11 cellular contexts compared by ENCODE assay signal in genomic region chr21:22575165-22575584, GRCh38.
DNase-seq lines count a peak whose midpoint lies in the region; ATAC-seq, FAIRE-seq and TF ChIP-seq lines count a peak whose summit lies in the region.
"Had no signal": no experiment of that assay in that cellular context is flagged by ENCODE, and none has a peak within 500 bp of the region (broad histone marks: within the 10 kb centered on the region; RNA-seq: fewer than 3 reads in every experiment).

No MANE protein-coding gene starts in this region.

- DNase-seq in DMS53 (lab: John Stamatoyannopoulos, UW) (peak; percentile 16), DMS53 treated with DMSO at 0.1 percent for 48 hours (lab: John Stamatoyannopoulos, UW; ENCODE audit: unreplicated experiment) (no peak), NCI-H345 treated with DMSO at 0.1 percent for 48 hours (lab: John Stamatoyannopoulos, UW; ENCODE audit: unreplicated experiment) (peak; percentile 43), astrocyte (ENCODE audit: low read depth) (no peak), retinal pigment epithelial cell (ENCODE audit: low read depth) (peak; percentile 75), GM23248 (no peak)
- DNase-seq: activated gamma-delta T cell treated with Interleukin-2 at 50 U/mL for 16 hours had no signal

- in situ Hi-C loops in GM23248 (cut with MboI): no loop called here

- no peaks in the 10 kb centered on the region for H3K36me3 ChIP-seq in astrocyte (ENCODE audit: insufficient read depth, low read length)
- no peaks in the 10 kb centered on the region for H3K36me3 ChIP-seq in GM23248 (ENCODE audit: low read depth)

- no peak for FAIRE-seq in astrocyte (lab: Jason Lieb, UNC)
- FAIRE-seq: A549, keratinocyte had no signal

- H3K4me1 ChIP-seq in astrocyte (ENCODE audit: insufficient read depth, low read length) (no peaks in the 10 kb centered on the region), GM23248 (ENCODE audit: insufficient read depth) (no peaks in the 10 kb centered on the region)
- H3K4me1 ChIP-seq: A549 had no signal

- H3K4me1 Mint-ChIP-seq in astrocyte (ENCODE audit: low read depth, unreplicated experiment): no peaks in the 10 kb centered on the region

- H3K27me3 ChIP-seq in astrocyte (ENCODE audit: insufficient read depth, low read length): no peaks in the 10 kb centered on the region
- H3K27me3 ChIP-seq in GM23248 (replicated peaks; ENCODE audit: insufficient read depth): no peaks in the 10 kb centered on the region

- ATAC-seq in GM18868 (IDR thresholded peaks at IDR 0.05; ENCODE audit: unreplicated experiment) (no peak), HG03442 (IDR thresholded peaks at IDR 0.05; ENCODE audit: unreplicated experiment) (no peak)
- ATAC-seq: A549 had no signal

- H3K9me3 Mint-ChIP-seq in astrocyte (ENCODE audit: unreplicated experiment): no peaks in the 10 kb centered on the region

- H3K79me2 ChIP-seq in astrocyte (ENCODE audit: insufficient read depth, low read length): no peaks in the 10 kb centered on the region
- no peaks in the 10 kb centered on the region for H3K79me2 ChIP-seq in GM23248 (ENCODE audit: insufficient read depth)

- H3K4me3 Mint-ChIP-seq in astrocyte (ENCODE audit: unreplicated experiment): peak overlapping the region; percentile 2

- H3K4me2 ChIP-seq in astrocyte (ENCODE audit: low read length): peak overlapping the region; percentile 48
- H3K4me2 ChIP-seq in GM23248 (ENCODE audit: unreplicated experiment): no peak overlapping the region
- H3K4me2 ChIP-seq: A549 had no signal

- H4K20me1 ChIP-seq in astrocyte (ENCODE audit: insufficient read depth, low read length) (no peaks in the 10 kb centered on the region), GM23248 (ENCODE audit: insufficient read depth) (no peaks in the 10 kb centered on the region)

- H3K36me3 Mint-ChIP-seq in astrocyte (ENCODE audit: low read depth, unreplicated experiment): no peaks in the 10 kb centered on the region

- H3K9me2 ChIP-seq in GM23248 (ENCODE audit: insufficient read depth): no peaks in the 10 kb centered on the region

- H2AFZ ChIP-seq in astrocyte (ENCODE audit: low read depth, low read length): peak overlapping the region; percentile 41
- H2AFZ ChIP-seq in GM23248: no peak overlapping the region

- H3K9ac ChIP-seq in astrocyte (ENCODE audit: low read length): no peak overlapping the region
- H3K9ac ChIP-seq in GM23248: no peak overlapping the region

- H3K27ac ChIP-seq in astrocyte (ENCODE audit: low read depth, low read length) (no peak overlapping the region), GM23248 (no peak overlapping the region)
- H3K27ac ChIP-seq: A549 had no signal

- H3K27me3 Mint-ChIP-seq in astrocyte (ENCODE audit: low read depth, unreplicated experiment): no peaks in the 10 kb centered on the region

- WGBS in GM23248 (ENCODE audit: low coverage in 1 of 2, low lambda C conversion rate in 2 of 2, missing lambda C conversion rate in 2 of 2), 2 experiments: 0 to 3% methylated on average over 5 of the region's 5 CpGs

- no peak overlapping the region for H3K27ac Mint-ChIP-seq in astrocyte (ENCODE audit: unreplicated experiment)

- H3K9me3 ChIP-seq in astrocyte (ENCODE audit: insufficient read depth, low read depth, low read length) (no peaks in the 10 kb centered on the region), GM23248 (ENCODE audit: low read depth) (no peaks in the 10 kb centered on the region)
- H3K9me3 ChIP-seq: A549 had no signal

- H3K4me3 ChIP-seq in astrocyte (ENCODE audit: insufficient read depth, low read depth, low read length) (no peak overlapping the region), retinal pigment epithelial cell (ENCODE audit: low read length) (peak overlapping the region; percentile 35), GM23248 (no peak overlapping the region)
- H3K4me3 ChIP-seq: A549 had no signal

- no peaks in the 10 kb centered on the region for H3F3A ChIP-seq in GM23248 (ENCODE audit: insufficient read depth)

- TF ChIP-seq CTCF in astrocyte (IDR thresholded peaks at IDR 0.05; ENCODE audit: insufficient read depth, low read depth, low read length) (peak; percentile 7), retinal pigment epithelial cell (conservative IDR thresholded peaks at IDR 0.05; ENCODE audit: low read depth, low read length) (peak; percentile 72)

Comparison
In these comparisons a context has a peak if more than half of its experiments do, and no peak if none do; other contexts are left out.
1. DNase-seq: peak in DMS53 (single experiment), NCI-H345 treated with DMSO at 0.1 percent for 48 hours (single experiment) and retinal pigment epithelial cell (single experiment); none in DMS53 treated with DMSO at 0.1 percent for 48 hours (single experiment), astrocyte (single experiment) and GM23248 (single experiment).